In genomic region chr12:120224304-120225199, GRCh38 we compare ENCODE assay signal across 8 cellular contexts. TPM values are rescaled to one million over a fixed set of nuclear protein-coding genes. Genes with fewer than 3 reads are reported as not detected.
DNase-seq lines count a peak whose midpoint lies in the region; ATAC-seq and TF ChIP-seq lines count a peak whose summit lies in the region.

No MANE protein-coding gene starts in this region.

- CTCF ChIA-PET in GM10248 (lab: Yijun Ruan, JAX): interaction anchor here (1.0 to 14.0 kb wide), 3 partner anchors 18 to 66 kb away, joined by 3 to 375 read pairs (median 271); partner anchors contain the start of gene PXN

- H3K9me3 ChIP-seq in prostate gland: no peaks in the 10 kb centered on the region

- peak overlapping the region in 1 of 2 donors; percentile 10 for H3K4me3 ChIP-seq in prostate gland

- 40% methylated on average over 24 of the region's 25 CpGs for WGBS in prostate gland

- TF ChIP-seq POLR2A in prostate gland (IDR thresholded peaks at IDR 0.05): peak; percentile 21

- H3K27ac ChIP-seq in prostate gland: peak overlapping the region; percentile 48 to 50

- peak; percentile 57 for DNase-seq in GM10248 (ENCODE audit: extremely low spot score)
- DNase-seq in NCI-H345 (lab: John Stamatoyannopoulos, UW): peak; percentile 81
- DNase-seq in prostate gland (ENCODE audit: low spot score): peak; percentile 36
- DNase-seq in SW480 (ENCODE audit: low spot score): no peak
- DNase-seq in OCI-M2 (lab: John Stamatoyannopoulos, UW; ENCODE audit: unreplicated experiment): no peak
- no peak for DNase-seq in SIG-M5 treated with dmso at 0.1 percent for 504 hours (lab: John Stamatoyannopoulos, UW; ENCODE audit: unreplicated experiment)

- TF ChIP-seq CTCF in GM10248 (IDR thresholded peaks at IDR 0.05; ENCODE audit: control extremely low read depth, extremely low read depth, low read depth, missing control alignments) (no peak), prostate gland (IDR thresholded peaks at IDR 0.05) (no peak)

- H3K36me3 ChIP-seq in prostate gland: peaks cover 9 to 29% of the 10 kb centered on the region in 2 donors

- peaks cover 23% of the 10 kb centered on the region for H3K4me1 ChIP-seq in prostate gland (replicated peaks)

- intact Hi-C loops in prostate gland (cut with DNase I): no loop called here

- POLR2A ChIA-PET in GM10248 (lab: Yijun Ruan, JAX): interaction anchor here (1.7 to 5.4 kb wide), 2 partner anchors 23 to 67 kb away, joined by 13 to 52 read pairs; partner anchors contain the start of genes RNU4-1, RNU4-2 and RPLP0

- ATAC-seq in esophagus mucosa (peak; percentile 60), GM18867 (IDR thresholded peaks at IDR 0.05; ENCODE audit: unreplicated experiment) (no peak)

- no peaks in the 10 kb centered on the region for H3K27me3 ChIP-seq in prostate gland (replicated peaks; ENCODE audit: insufficient read depth)

RNA-seq across cellular contexts. Expression of gene RPLP0, which starts 23.6 kb away (rescaled TPM):
- 3,286 TPM for total RNA-seq in esophagus mucosa
- total RNA-seq in prostate gland: 1,000 to 10,000 TPM; 1,950 to 2,858 TPM

RNA-seq across cellular contexts. Expression of gene GCN1, which starts 30.0 kb away (rescaled TPM):
- total RNA-seq in esophagus mucosa (65.0 TPM), prostate gland (100 to 1,000 TPM in 1 of 2 donors, 10 to 100 TPM in 1; 39.3 to 120 TPM)

RNA-seq across cellular contexts. Expression of gene PXN, which starts 41.0 kb away (rescaled TPM):
- total RNA-seq in esophagus mucosa (23.6 TPM), prostate gland (100 to 1,000 TPM in 1 of 2 donors, 10 to 100 TPM in 1; 58.3 to 113 TPM)

Comparison
In these comparisons a context has a peak if more than half of its experiments do, and no peak if none do; other contexts are left out.
1. DNase-seq: peak in GM10248 (single experiment), NCI-H345 (single experiment) and prostate gland (single experiment); none in SW480 (single experiment), OCI-M2 (single experiment) and SIG-M5 treated with dmso at 0.1 percent for 504 hours (single experiment).